In genomic region chr10:23362879-23363787, GRCh38 we compare ENCODE assay signal across 9 cellular contexts. TPM values are rescaled to one million over a fixed set of nuclear protein-coding genes. Genes with fewer than 3 reads are reported as not detected.
DNase-seq lines count a peak whose midpoint lies in the region; ATAC-seq and TF ChIP-seq lines count a peak whose summit lies in the region.
"Had no signal": no experiment of that assay in that cellular context is flagged by ENCODE, and none has a peak within 500 bp of the region (broad histone marks: within the 10 kb centered on the region; RNA-seq: fewer than 3 reads in every experiment).

No MANE protein-coding gene starts in this region.

- no peak overlapping the region for H3K4me3 ChIP-seq in psoas muscle
- no peak overlapping the region for H3K4me3 ChIP-seq in neuronal stem cell (ENCODE audit: low read length in 2 of 2)

- no peaks in the 10 kb centered on the region for H3K9me3 Mint-ChIP-seq in CD4-positive, alpha-beta T cell
- no peaks in the 10 kb centered on the region for H3K9me3 Mint-ChIP-seq in activated T-helper 1 cell treated with anti-CD3 and anti-CD28 coated beads, Interleukin-12 subunit alpha, Interleukin-12 subunit beta, Interleukin-2, Interleukin-4 antibody, amounts not matched to agents 30 ng/mL and 10 ng/mL and 1 ng/mL, durations not matched to agents 14 hours and 24 hours and 36 hours
- peaks cover 0 to 4% (median 2%) of the 10 kb centered on the region in 7 donors for H3K9me3 Mint-ChIP-seq in CD14-positive monocyte

- H3K79me1 ChIP-seq in neuronal stem cell (ENCODE audit: low read depth, low read length), result no peaks in the 10 kb centered on the region

- H3K4me1 ChIP-seq in psoas muscle (no peaks in the 10 kb centered on the region), neuronal stem cell (ENCODE audit: control insufficient read depth in 2 of 2, insufficient read depth in 1 of 2, low read depth in 1 of 2, low read length in 2 of 2) (no peaks in the 10 kb centered on the region)

- H3K27me3 ChIP-seq in CD4-positive, alpha-beta T cell (ENCODE audit: control insufficient read depth, insufficient read depth, low read length), result no peaks in the 10 kb centered on the region
- H3K27me3 ChIP-seq in psoas muscle (ENCODE audit: insufficient read depth in 3 of 3, low read length in 2 of 3) (no peaks in the 10 kb centered on the region), neuronal stem cell (ENCODE audit: control insufficient read depth in 3 of 3, insufficient read depth in 3 of 3, low read depth in 1 of 3, low read length in 3 of 3) (no peaks in the 10 kb centered on the region)

- TF ChIP-seq CTCF in CD4-positive, alpha-beta T cell (IDR thresholded peaks at IDR 0.05), result no peak
- TF ChIP-seq CTCF in CD14-positive monocyte (IDR thresholded peaks at IDR 0.05) (no peak), psoas muscle (IDR thresholded peaks at IDR 0.05) (no peak)

- H3K9me3 ChIP-seq in CD4-positive, alpha-beta T cell (ENCODE audit: control insufficient read depth, low read length), result no peaks in the 10 kb centered on the region
- H3K9me3 ChIP-seq in psoas muscle (no peaks in the 10 kb centered on the region), neuronal stem cell (replicated peaks in 1 of 2; ENCODE audit: control insufficient read depth in 2 of 2, insufficient read depth in 1 of 2, low read depth in 1 of 2, low read length in 2 of 2) (no peaks in the 10 kb centered on the region)

- no peak overlapping the region for H3K14ac ChIP-seq in neuronal stem cell (ENCODE audit: low read length)

- 79 to 84% (median 83%) methylated on average over 9 of the region's 9 CpGs for WGBS in psoas muscle, 3 donors
- no CpG with 5 or more reads among the region's 9 CpGs for WGBS in neuronal stem cell (ENCODE audit: extremely low coverage in 2 of 2, insufficient read length in 2 of 2, insufficient replicate concordance in 1 of 2), 2 donors

- peak overlapping the region; percentile 68 for H3K27ac ChIP-seq in CD4-positive, alpha-beta T cell (ENCODE audit: low read depth, low read length)
- H3K27ac ChIP-seq in psoas muscle, result no peak overlapping the region
- no peak overlapping the region for H3K27ac ChIP-seq in neuronal stem cell (replicated peaks; ENCODE audit: low read length)

- intact Hi-C loops in CD4-positive, alpha-beta T cell (cut with DNase I, micrococcal nuclease), result loop anchor here (1.0 to 5.0 kb wide), 2 partner anchors 22 to 74 kb away; partner anchors contain the start of gene OTUD1 (in 2 of the 2)
- intact Hi-C loops in activated T-helper 1 cell treated with anti-CD3 and anti-CD28 coated beads, Interleukin-12 subunit alpha, Interleukin-12 subunit beta, Interleukin-2, Interleukin-4 antibody, amounts not matched to agents 30 ng/mL and 10 ng/mL and 1 ng/mL, durations not matched to agents 14 hours and 24 hours and 36 hours (cut with micrococcal nuclease), result loop anchor here (1.0 to 10.0 kb wide), 10 partner anchors 19 to 1838 kb away; partner anchors contain the start of genes C10orf67 and SKIDA1
- intact Hi-C loops in left cardiac atrium (cut with DNase I) (no loop called here), CD14-positive monocyte (cut with micrococcal nuclease) (no loop called here), psoas muscle (cut with DNase I) (no loop called here)

- CTCF ChIA-PET in CD4-positive, alpha-beta T cell (lab: Charles Lee), result interaction anchor here (0.9 to 1.5 kb wide), 2 partner anchors 31 to 33 kb away, joined by 3 read pairs; no protein-coding TSS in a partner anchor

- peak; percentile 84 for ATAC-seq in CD4-positive, alpha-beta T cell (ENCODE audit: poor library complexity)
- ATAC-seq in GM19467 (IDR thresholded peaks at IDR 0.05; ENCODE audit: unreplicated experiment), result peak; percentile 38
- ATAC-seq in HG03175 (IDR thresholded peaks at IDR 0.05; ENCODE audit: unreplicated experiment), result peak; percentile 33
- ATAC-seq in left cardiac atrium, result no peak
- no peak for ATAC-seq in psoas muscle
- ATAC-seq: PC-3 had no signal

- POLR2A ChIA-PET in CD4-positive, alpha-beta T cell (lab: Charles Lee), result interaction anchor here (0.9 to 7.8 kb wide), 7 partner anchors 9 to 77 kb away, joined by 3 to 49 read pairs (median 5); partner anchors contain the start of gene OTUD1

- H2BK5ac ChIP-seq in neuronal stem cell (ENCODE audit: low read length), result no peak overlapping the region

- H3K27me3 Mint-ChIP-seq in CD4-positive, alpha-beta T cell, result no peaks in the 10 kb centered on the region
- H3K27me3 Mint-ChIP-seq in activated T-helper 1 cell treated with anti-CD3 and anti-CD28 coated beads, Interleukin-12 subunit alpha, Interleukin-12 subunit beta, Interleukin-2, Interleukin-4 antibody, amounts not matched to agents 30 ng/mL and 10 ng/mL and 1 ng/mL, durations not matched to agents 14 hours and 24 hours and 36 hours (ENCODE audit: insufficient read depth), result no peaks in the 10 kb centered on the region
- peaks cover 5 to 13% (median 7%) of the 10 kb centered on the region in 3 donors for H3K27me3 Mint-ChIP-seq in CD14-positive monocyte (ENCODE audit: low read depth in 3 of 3)

- no peak overlapping the region for H3K9ac ChIP-seq in neuronal stem cell (ENCODE audit: low read depth, low read length, poor library complexity)

- peak overlapping the region; percentile 79 for H3K4me3 Mint-ChIP-seq in CD4-positive, alpha-beta T cell
- H3K4me3 Mint-ChIP-seq in activated T-helper 1 cell treated with anti-CD3 and anti-CD28 coated beads, Interleukin-12 subunit alpha, Interleukin-12 subunit beta, Interleukin-2, Interleukin-4 antibody, amounts not matched to agents 30 ng/mL and 10 ng/mL and 1 ng/mL, durations not matched to agents 14 hours and 24 hours and 36 hours, result peak overlapping the region; percentile 78
- no peak overlapping the region for H3K4me3 Mint-ChIP-seq in CD14-positive monocyte

- H3K27ac Mint-ChIP-seq in CD4-positive, alpha-beta T cell, result peak overlapping the region; percentile 80
- peak overlapping the region; percentile 93 for H3K27ac Mint-ChIP-seq in activated T-helper 1 cell treated with anti-CD3 and anti-CD28 coated beads, Interleukin-12 subunit alpha, Interleukin-12 subunit beta, Interleukin-2, Interleukin-4 antibody, amounts not matched to agents 30 ng/mL and 10 ng/mL and 1 ng/mL, durations not matched to agents 14 hours and 24 hours and 36 hours
- no peak overlapping the region for H3K27ac Mint-ChIP-seq in CD14-positive monocyte

- no peak overlapping the region for H2BK15ac ChIP-seq in neuronal stem cell (ENCODE audit: low read length)

- H2AK5ac ChIP-seq in neuronal stem cell (ENCODE audit: low read depth, low read length), result no peak overlapping the region

- no peak overlapping the region for H2AFZ ChIP-seq in neuronal stem cell (ENCODE audit: low read length)

- DNase-seq in CD4-positive, alpha-beta T cell, result peak in 7 of 10 experiments; percentile 25 to 40 (median 29)
- DNase-seq in activated T-helper 1 cell treated with anti-CD3 and anti-CD28 coated beads, Interleukin-12 subunit alpha, Interleukin-12 subunit beta, Interleukin-2, Interleukin-4 antibody, amounts not matched to agents 30 ng/mL and 10 ng/mL and 1 ng/mL, durations not matched to agents 14 hours and 24 hours and 36 hours (ENCODE audit: low spot score), result peak; percentile 55
- DNase-seq in left cardiac atrium, result no peak
- no peak for DNase-seq in CD14-positive monocyte (ENCODE audit: low spot score)
- DNase-seq in psoas muscle, result no peak
- no peak for DNase-seq in neuronal stem cell (ENCODE audit: low spot score)
- DNase-seq: PC-3 had no signal

- no peak overlapping the region for H3K23ac ChIP-seq in neuronal stem cell (ENCODE audit: low read depth, low read length, poor library complexity)

- H3K36me3 ChIP-seq in psoas muscle (ENCODE audit: insufficient read depth in 1 of 2, low read depth in 1 of 2), result no peaks in the 10 kb centered on the region
- H3K36me3 ChIP-seq in neuronal stem cell (replicated peaks in 1 of 2; ENCODE audit: control insufficient read depth in 2 of 2, insufficient read depth in 2 of 2, low read length in 2 of 2), result no peaks in the 10 kb centered on the region

- no peak overlapping the region for H4K91ac ChIP-seq in neuronal stem cell (ENCODE audit: low read depth, low read length, poor library complexity)

- no peak overlapping the region for H2BK12ac ChIP-seq in neuronal stem cell (ENCODE audit: low read length)

- H3K36me3 Mint-ChIP-seq in CD4-positive, alpha-beta T cell (ENCODE audit: low read depth), result no peaks in the 10 kb centered on the region
- peaks cover 8% of the 10 kb centered on the region for H3K36me3 Mint-ChIP-seq in activated T-helper 1 cell treated with anti-CD3 and anti-CD28 coated beads, Interleukin-12 subunit alpha, Interleukin-12 subunit beta, Interleukin-2, Interleukin-4 antibody, amounts not matched to agents 30 ng/mL and 10 ng/mL and 1 ng/mL, durations not matched to agents 14 hours and 24 hours and 36 hours (ENCODE audit: low read depth)
- H3K36me3 Mint-ChIP-seq in CD14-positive monocyte, result no peaks in the 10 kb centered on the region

- H3K4ac ChIP-seq in neuronal stem cell (ENCODE audit: low read length), result no peak overlapping the region

- no peak overlapping the region for H3K4me2 ChIP-seq in neuronal stem cell (ENCODE audit: insufficient read depth, low read length, poor library complexity, severe bottlenecking)

- H2BK120ac ChIP-seq in neuronal stem cell (ENCODE audit: low read depth, low read length), result no peak overlapping the region

- H3K18ac ChIP-seq in neuronal stem cell (ENCODE audit: low read length), result no peak overlapping the region

- H4K8ac ChIP-seq in neuronal stem cell (ENCODE audit: low read depth, low read length), result no peak overlapping the region

- H3K4me1 Mint-ChIP-seq in CD4-positive, alpha-beta T cell (ENCODE audit: low read depth), result peaks cover 44% of the 10 kb centered on the region
- peaks cover 54% of the 10 kb centered on the region for H3K4me1 Mint-ChIP-seq in activated T-helper 1 cell treated with anti-CD3 and anti-CD28 coated beads, Interleukin-12 subunit alpha, Interleukin-12 subunit beta, Interleukin-2, Interleukin-4 antibody, amounts not matched to agents 30 ng/mL and 10 ng/mL and 1 ng/mL, durations not matched to agents 14 hours and 24 hours and 36 hours (ENCODE audit: low read depth)
- H3K4me1 Mint-ChIP-seq in CD14-positive monocyte, result no peaks in the 10 kb centered on the region

RNA-seq across cellular contexts. Expression of gene C10orf67, which starts 18.5 kb away (rescaled TPM):
- not detected for total RNA-seq in CD4-positive, alpha-beta T cell
- 0.18 TPM in 1 of 2 replicates, not detected in the other for total RNA-seq in activated T-helper 1 cell treated with anti-CD3 and anti-CD28 coated beads, Interleukin-12 subunit alpha, Interleukin-12 subunit beta, Interleukin-2, Interleukin-4 antibody, amounts not matched to agents 30 ng/mL and 10 ng/mL and 1 ng/mL, durations not matched to agents 14 hours and 24 hours and 36 hours
- total RNA-seq in left cardiac atrium (under 1 TPM; 0.10 to 0.27 TPM), psoas muscle (under 1 TPM in 2 of 4 donors, not detected in 2; 0.30 to 0.67 TPM)
- polyA plus RNA-seq in CD14-positive monocyte (not detected), psoas muscle (under 1 TPM; 0.01 to 0.06 (median 0.03) TPM)
- polyA plus RNA-seq in neuronal stem cell (2013, experiment 1 of 2), result 0.24 TPM
- polyA plus RNA-seq in neuronal stem cell (2013, experiment 2 of 2), result 0.14 TPM

Comparison
In these comparisons a context has a peak if more than half of its experiments do, and no peak if none do; other contexts are left out.
1. ATAC-seq: peak in CD4-positive, alpha-beta T cell (single experiment), GM19467 (single experiment) and HG03175 (single experiment); none in left cardiac atrium (0 of 2) and psoas muscle (0 of 4).
2. DNase-seq: peak in CD4-positive, alpha-beta T cell (7 of 10) and activated T-helper 1 cell treated with anti-CD3 and anti-CD28 coated beads, Interleukin-12 subunit alpha, Interleukin-12 subunit beta, Interleukin-2, Interleukin-4 antibody, amounts not matched to agents 30 ng/mL and 10 ng/mL and 1 ng/mL, durations not matched to agents 14 hours and 24 hours and 36 hours (single experiment); none in left cardiac atrium (single experiment), CD14-positive monocyte (single experiment), psoas muscle (0 of 2) and neuronal stem cell (single experiment).
3. H3K27ac Mint-ChIP-seq: peak in CD4-positive, alpha-beta T cell (single experiment) and activated T-helper 1 cell treated with anti-CD3 and anti-CD28 coated beads, Interleukin-12 subunit alpha, Interleukin-12 subunit beta, Interleukin-2, Interleukin-4 antibody, amounts not matched to agents 30 ng/mL and 10 ng/mL and 1 ng/mL, durations not matched to agents 14 hours and 24 hours and 36 hours (single experiment); none in CD14-positive monocyte (0 of 7).
4. H3K4me3 Mint-ChIP-seq: peak in CD4-positive, alpha-beta T cell (single experiment) and activated T-helper 1 cell treated with anti-CD3 and anti-CD28 coated beads, Interleukin-12 subunit alpha, Interleukin-12 subunit beta, Interleukin-2, Interleukin-4 antibody, amounts not matched to agents 30 ng/mL and 10 ng/mL and 1 ng/mL, durations not matched to agents 14 hours and 24 hours and 36 hours (single experiment); none in CD14-positive monocyte (0 of 2).
5. intact Hi-C loops: an anchor here in CD4-positive, alpha-beta T cell (1.0 to 5.0 kb wide) and activated T-helper 1 cell treated with anti-CD3 and anti-CD28 coated beads, Interleukin-12 subunit alpha, Interleukin-12 subunit beta, Interleukin-2, Interleukin-4 antibody, amounts not matched to agents 30 ng/mL and 10 ng/mL and 1 ng/mL, durations not matched to agents 14 hours and 24 hours and 36 hours (1.0 to 10.0 kb wide); none called in left cardiac atrium, CD14-positive monocyte and psoas muscle.